ENCODE assay signal across 8 cellular contexts in the genomic region with DNA sequence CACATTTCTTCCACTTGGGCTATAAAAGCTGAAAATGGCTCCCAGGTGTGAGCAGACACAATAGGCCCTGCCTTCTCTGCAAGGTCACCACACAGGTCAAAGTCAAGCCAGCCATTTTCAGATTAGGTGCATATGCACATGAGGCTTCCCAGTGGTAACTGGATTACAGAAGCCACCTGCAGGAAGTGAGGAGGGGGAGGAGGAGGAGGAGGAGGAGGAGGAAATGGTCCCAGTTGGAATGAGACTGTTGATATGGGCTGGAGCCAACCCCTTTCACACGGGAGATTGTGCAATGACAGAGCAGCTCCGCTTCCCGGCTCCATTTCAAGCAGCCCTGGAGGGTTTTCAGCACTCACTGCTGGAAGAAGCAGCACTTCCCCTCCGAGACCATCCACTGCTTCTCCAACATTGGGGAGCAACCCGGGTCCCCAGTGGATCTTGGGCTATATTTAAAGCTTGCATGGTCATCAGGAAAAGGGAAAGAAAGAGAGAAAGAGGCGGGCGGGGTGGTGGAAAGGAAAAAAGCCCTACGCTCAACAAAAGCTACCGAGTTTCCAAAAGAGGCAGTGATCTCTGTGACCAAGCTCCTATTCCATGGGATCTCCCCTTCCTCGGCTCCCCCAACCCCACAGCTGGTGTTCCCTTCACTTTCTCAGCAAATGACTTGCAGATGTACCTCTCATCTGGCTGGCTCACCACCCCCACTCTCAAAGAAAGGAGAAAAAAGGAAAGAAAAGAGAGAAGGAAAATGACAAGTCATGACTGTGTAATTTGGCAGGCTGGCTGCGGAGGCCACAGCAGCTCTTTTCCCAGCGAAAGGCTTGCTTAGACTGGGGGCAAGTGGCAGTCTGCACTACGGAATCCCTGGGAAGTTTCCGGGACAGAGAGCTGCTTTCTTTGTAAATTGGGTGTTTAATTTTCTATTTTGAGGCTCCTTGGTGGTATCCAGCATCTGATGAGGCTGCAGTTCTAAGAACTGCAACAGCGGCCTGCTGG. TPM values are rescaled to one million over a fixed set of nuclear protein-coding genes. Genes with fewer than 3 reads are reported as not detected.
DNase-seq lines count a peak whose midpoint lies in the region; ATAC-seq, FAIRE-seq and TF ChIP-seq lines count a peak whose summit lies in the region.

No MANE protein-coding gene starts in this region.

- H3K4me1 Mint-ChIP-seq in type B pancreatic cell (ENCODE audit: unreplicated experiment) (peaks cover 45% of the 10 kb centered on the region), immature natural killer cell (peaks cover 22 to 26% of the 10 kb centered on the region in 2 donors)

- peaks cover 3 to 14% of the 10 kb centered on the region in 2 experiments; a peak in 3 of 5 replicates for H3K36me3 ChIP-seq in HepG2 (replicated peaks in 1 of 2; ENCODE audit: control insufficient read depth in 1 of 2, insufficient read depth in 2 of 2, low read length in 2 of 2)

- peaks cover 34% of the 10 kb centered on the region for H3K4me1 ChIP-seq in HepG2 (ENCODE audit: insufficient read depth, low read length)

- no peak for TF ChIP-seq RAD21 in HepG2 (CRISPR knock-in tag; IDR thresholded peaks at IDR 0.05)

- no peaks in the 10 kb centered on the region for H3K36me3 Mint-ChIP-seq in type B pancreatic cell
- peaks cover 0 to 11% (median 0%) of the 10 kb centered on the region in 3 donors for H3K36me3 Mint-ChIP-seq in immature natural killer cell

- intact Hi-C loops in HepG2 (cut with micrococcal nuclease; ENCODE audit: unreplicated experiment): loop anchor here (5.0 kb wide), 1 partner anchor 60 kb away; a partner anchor contains a TSS

- no peaks in the 10 kb centered on the region for H3K27me3 ChIP-seq in HepG2 (ENCODE audit: control insufficient read depth in 1 of 2, insufficient read depth in 2 of 2, low read length in 2 of 2)

- peak overlapping the region; percentile 58 for H3K27ac ChIP-seq in HepG2 (ENCODE audit: extremely low read length, insufficient read depth, low read length)

- TF ChIP-seq EP300 in HepG2 (IDR thresholded peaks at IDR 0.05; ENCODE audit: low read depth in 2 of 2, low read length in 2 of 2) (0 out of 4 replicates have a peak, but pooled peaks of 1 of the 2 experiments have one; percentile 21), HepG2 (CRISPR knock-in tag; IDR thresholded peaks at IDR 0.05; ENCODE audit: borderline replicate concordance) (no peak)

- no peak for TF ChIP-seq POLR2A in HepG2 (IDR thresholded peaks at IDR 0.05; ENCODE audit: insufficient read depth in 1 of 2, low read depth in 2 of 2, low read length in 2 of 2)

- H3K4me3 ChIP-seq in HepG2 (replicated peaks in 1 of 3; ENCODE audit: insufficient read depth in 1 of 3, low read depth in 2 of 3, low read length in 3 of 3): peak overlapping the region in 1 of 3 experiments; percentile 7; a peak in 1 of 6 replicates

- no peaks in the 10 kb centered on the region for H3K27me3 Mint-ChIP-seq in type B pancreatic cell
- H3K27me3 Mint-ChIP-seq in immature natural killer cell (ENCODE audit: low read depth in 3 of 3): peaks cover 0 to 3% (median 2%) of the 10 kb centered on the region in 3 donors

- peak; percentile 95 for FAIRE-seq in HepG2 (lab: Jason Lieb, UNC)

- ATAC-seq in HepG2 (peak; percentile 89), GM19328 (IDR thresholded peaks at IDR 0.05; ENCODE audit: unreplicated experiment) (no peak)

- H3K4me2 ChIP-seq in HepG2 (ENCODE audit: low read depth, low read length): peak overlapping the region; percentile 45

- POLR2A ChIA-PET in HepG2 (lab: Yijun Ruan, JAX): interaction anchor here (1.1 to 2.1 kb wide), 4 partner anchors 9 to 366 kb away, joined by 3 to 13 read pairs (median 4); no protein-coding TSS in a partner anchor

- 0 out of 2 replicates have a peak overlapping the region, but pooled peaks have one; percentile 41 for H3K9ac ChIP-seq in HepG2 (ENCODE audit: insufficient read depth, low read depth, low read length)

- no peak overlapping the region for H2AFZ ChIP-seq in HepG2 (ENCODE audit: low read length)

- peak overlapping the region; percentile 29 for H3K27ac Mint-ChIP-seq in type B pancreatic cell
- H3K27ac Mint-ChIP-seq in immature natural killer cell: no peak overlapping the region

- H3K9me3 Mint-ChIP-seq in type B pancreatic cell (no peaks in the 10 kb centered on the region), immature natural killer cell (no peaks in the 10 kb centered on the region)

- no peaks in the 10 kb centered on the region for H3K9me3 ChIP-seq in HepG2 (ENCODE audit: low read length)

- H4K20me1 ChIP-seq in HepG2 (ENCODE audit: insufficient read depth, low read length): no peaks in the 10 kb centered on the region

- in situ Hi-C loops in HepG2 (cut with HindIII; ENCODE audit: extremely low pct_ligation_motif_present, low pct_unique_long_range_greater_than_20kb): no loop called here

- CTCF ChIA-PET in HepG2 (lab: Yijun Ruan, JAX; ENCODE audit: low intra/inter-chr PET ratio, low total read pairs): no interaction called here

- TF ChIP-seq CTCF in HepG2 (CRISPR knock-in tag; IDR thresholded peaks at IDR 0.05) (no peak), type B pancreatic cell (conservative IDR thresholded peaks at IDR 0.05) (no peak)

- 74% methylated on average over 15 of the region's 15 CpGs for WGBS in HepG2 (ENCODE audit: low lambda C conversion rate)

- DNase-seq in Ammon's horn (ENCODE audit: low spot score) (peak; percentile 66), NCI-H2081 (lab: John Stamatoyannopoulos, UW) (peak; percentile 37 to 76), cerebellum (ENCODE audit: low spot score) (peak; percentile 55), HepG2 (ENCODE audit: low spot score) (peak; percentile 75), type B pancreatic cell (ENCODE audit: extremely low spot score, unreplicated experiment) (no peak), immature natural killer cell (no peak)
- DNase-seq in stimulated activated CD4-positive, alpha-beta T cell treated with anti-CD3 and anti-CD28 coated beads, Interleukin-4, amount 100 ng/mL, for 1 hour: no peak

- peak overlapping the region; percentile 66 for H3K4me3 Mint-ChIP-seq in type B pancreatic cell
- no peak overlapping the region for H3K4me3 Mint-ChIP-seq in immature natural killer cell

- no peaks in the 10 kb centered on the region for H3K79me2 ChIP-seq in HepG2 (ENCODE audit: insufficient read depth, low read length)

- BruUV-seq in HepG2 (replicated peaks; lab: Mats Ljungman, UMichigan): no TSS peak

TF ChIP-seq in HepG2, 621 proteins besides CTCF, POLR2A, EP300 and RAD21 (continues in another document):
- no peak for TF ChIP-seq MTF1 (CRISPR knock-in tag; IDR thresholded peaks at IDR 0.05)
- no peak for TF ChIP-seq NBN (conservative IDR thresholded peaks at IDR 0.05)
- TF ChIP-seq TEAD2 (CRISPR knock-in tag; IDR thresholded peaks at IDR 0.05): no peak
- TF ChIP-seq WIZ (CRISPR knock-in tag; IDR thresholded peaks at IDR 0.05): 0 out of 2 replicates have a peak, but pooled peaks have one; percentile 49
- no peak for TF ChIP-seq ZNF737 (CRISPR knock-in tag; IDR thresholded peaks at IDR 0.05; ENCODE audit: borderline replicate concordance)
- TF ChIP-seq TEAD3 (CRISPR knock-in tag; optimal IDR thresholded peaks at IDR 0.05; ENCODE audit: borderline replicate concordance): peak; percentile 61
- no peak for TF ChIP-seq ZNF749 (CRISPR knock-in tag; IDR thresholded peaks at IDR 0.05; ENCODE audit: borderline replicate concordance)
- no peak for TF ChIP-seq MZF1 (CRISPR knock-in tag; IDR thresholded peaks at IDR 0.05; ENCODE audit: borderline replicate concordance)
- no peak for TF ChIP-seq TP53 (CRISPR knock-in tag; conservative IDR thresholded peaks at IDR 0.05)
- TF ChIP-seq GATAD2A (CRISPR knock-in tag; IDR thresholded peaks at IDR 0.05): peak; percentile 38; the same call in 1 of the 2 replicates
- peak; percentile 34 for TF ChIP-seq XRCC5 (optimal IDR thresholded peaks at IDR 0.05; ENCODE audit: low read length)

RNA-seq across cellular contexts. Expression of a gene that starts 58.3 kb away (rescaled TPM):
- total RNA-seq in cerebellum (87.7 TPM), HepG2 (2016; rRNA removed; fragmentation: Illumina TruSeq; extraction: Trizol) (16.3 and 24.8 TPM in 2 replicates), type B pancreatic cell (ENCODE audit: low replicate concordance) (10.9 and 28.9 TPM in 2 replicates)
- 24.3 and 29.3 TPM in 2 replicates for total RNA-seq in HepG2 (2016; cell fraction: cytosol; rRNA removed; fragmentation: Illumina TruSeq; extraction: Trizol; ENCODE audit: low read depth)
- 14.1 and 27.5 TPM in 2 replicates for total RNA-seq in HepG2 (2016; cell fraction: insoluble cytoplasmic fraction; rRNA removed; fragmentation: Illumina TruSeq; extraction: Trizol)
- 13.9 and 14.8 TPM in 2 replicates for total RNA-seq in HepG2 (2016; cell fraction: membrane; rRNA removed; fragmentation: Illumina TruSeq; extraction: Trizol)
- total RNA-seq in HepG2 (2016; cell fraction: nucleus; rRNA removed; fragmentation: Illumina TruSeq; extraction: Trizol): 30.1 and 36.3 TPM in 2 replicates
- polyA plus RNA-seq in HepG2 (2011; rRNA removed) (17.8 and 23.5 TPM in 2 replicates), immature natural killer cell (1 to 10 TPM; 4.4 to 9.7 (median 4.7) TPM)
- 15.1 TPM in 2 replicates for polyA plus RNA-seq in HepG2 (2011; cell fraction: cytosol; rRNA removed)
- 38.4 and 48.0 TPM in 2 replicates for polyA plus RNA-seq in HepG2 (2011; cell fraction: nucleus; rRNA removed)
- polyA plus RNA-seq in HepG2 (2012): 18.0 and 20.2 TPM in 2 replicates
- polyA plus RNA-seq in HepG2 (2016; cell fraction: cytosol; fragmentation: Illumina TruSeq; extraction: Trizol; ENCODE audit: low read depth): 0.89 and 1.1 TPM in 2 replicates
- polyA plus RNA-seq in HepG2 (2016; cell fraction: insoluble cytoplasmic fraction; fragmentation: Illumina TruSeq; extraction: Trizol; ENCODE audit: low read depth): 10.0 and 13.0 TPM in 2 replicates
- polyA plus RNA-seq in HepG2 (2016; cell fraction: membrane; fragmentation: Illumina TruSeq; extraction: Trizol; ENCODE audit: low read depth): 3.6 and 4.4 TPM in 2 replicates
- 39.1 and 41.4 TPM in 2 replicates for polyA plus RNA-seq in HepG2 (2016; cell fraction: nucleus; fragmentation: Illumina TruSeq; extraction: Trizol; ENCODE audit: insufficient read depth, low read depth)
- 0.94 and 60.0 TPM in 2 replicates for polyA minus RNA-seq in HepG2 (2011; rRNA and poly(A)+ RNA removed; ENCODE audit: low replicate concordance)
- 12.2 and 17.4 TPM in 2 replicates for polyA minus RNA-seq in HepG2 (2011; cell fraction: cytosol; rRNA and poly(A)+ RNA removed)
- polyA minus RNA-seq in HepG2 (2011; cell fraction: nucleus; rRNA and poly(A)+ RNA removed): 26.6 and 27.2 TPM in 2 replicates

Comparison
In these comparisons a context has a peak if more than half of its experiments do, and no peak if none do; other contexts are left out.
1. DNase-seq: peak in Ammon's horn (single experiment), NCI-H2081 (2 of 2), cerebellum (single experiment) and HepG2 (single experiment); none in type B pancreatic cell (single experiment), immature natural killer cell (0 of 3) and stimulated activated CD4-positive, alpha-beta T cell treated with anti-CD3 and anti-CD28 coated beads, Interleukin-4, amount 100 ng/mL, for 1 hour (single experiment).